In the genomic region with DNA sequence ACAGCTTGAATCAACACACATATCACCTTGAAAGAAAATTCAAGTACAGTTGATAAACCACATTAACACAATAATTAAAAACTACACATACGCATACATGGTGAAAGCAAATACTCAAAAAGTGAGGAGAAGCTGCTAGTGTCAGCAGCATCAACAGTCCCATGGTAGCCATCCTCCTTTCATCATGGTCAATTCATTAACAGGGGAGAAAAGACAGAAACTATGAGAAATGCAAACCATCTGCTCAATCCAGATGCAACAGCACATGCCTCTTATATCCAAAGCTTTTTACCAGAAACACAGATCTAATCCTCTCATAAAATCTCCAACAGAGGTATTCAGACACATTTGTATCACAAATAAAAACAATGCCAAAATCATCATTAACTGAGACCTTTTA, we compare ENCODE assay signal across 13 cellular contexts.
DNase-seq lines count a peak whose midpoint lies in the region; ATAC-seq and TF ChIP-seq lines count a peak whose summit lies in the region.
"Had no signal": no experiment of that assay in that cellular context is flagged by ENCODE, and none has a peak within 500 bp of the region (broad histone marks: within the 10 kb centered on the region; RNA-seq: fewer than 3 reads in every experiment).

No MANE protein-coding gene starts in this region.

- H3K4me2 ChIP-seq in osteoblast (ENCODE audit: insufficient read depth, low read length) = peak overlapping the region; percentile 95

- no peaks in the 10 kb centered on the region for H4K20me1 ChIP-seq in osteoblast (ENCODE audit: insufficient read depth, low read length)

- H3K4me3 ChIP-seq in coronary artery (peak overlapping the region; percentile 64), osteoblast (ENCODE audit: insufficient read depth, low read length) (peak overlapping the region; percentile 79)

- TF ChIP-seq CTCF in coronary artery (IDR thresholded peaks at IDR 0.05) (no peak), osteoblast (IDR thresholded peaks at IDR 0.05; ENCODE audit: extremely low read depth, low read depth, low read length) (no peak)

- H3K79me2 ChIP-seq in osteoblast (ENCODE audit: insufficient read depth, low read length) = peaks cover 28% of the 10 kb centered on the region

- DNase-seq in EH (ENCODE audit: low read depth) = peak; percentile 33
- peak; percentile 68 for DNase-seq in NCI-H82 (lab: John Stamatoyannopoulos, UW)
- DNase-seq in coronary artery (ENCODE audit: low spot score) = no peak
- no peak for DNase-seq in osteoblast (ENCODE audit: insufficient read length, low spot score, missing footprints)
- no peak for DNase-seq in COR-L47 (lab: John Stamatoyannopoulos, UW)
- DNase-seq: activated CD4-positive, CD25-positive, alpha-beta regulatory T cell; DMS79 treated with DMSO at 0.1 percent for 48 hours; KG1; kidney; stimulated activated CD4-positive, alpha-beta T cell treated with anti-CD3 and anti-CD28 coated beads, Interleukin-4, amount 100 ng/mL, for 4 hours had no signal

- ATAC-seq in GM18873 (IDR thresholded peaks at IDR 0.05; ENCODE audit: low FRiP score, unreplicated experiment) = no peak
- ATAC-seq in HG02970 (IDR thresholded peaks at IDR 0.05; ENCODE audit: low FRiP score, unreplicated experiment) = no peak

- no peaks in the 10 kb centered on the region for H3K27me3 ChIP-seq in osteoblast (ENCODE audit: insufficient read depth, low read length)

- no peaks in the 10 kb centered on the region for H3K9me3 ChIP-seq in osteoblast (ENCODE audit: low read depth, low read length)
- H3K9me3 ChIP-seq: thoracic aorta had no signal

- H2AFZ ChIP-seq in osteoblast (ENCODE audit: low read length) = peak overlapping the region; percentile 97

- no peak overlapping the region for H3K27ac ChIP-seq in coronary artery
- peak overlapping the region; percentile 80 for H3K27ac ChIP-seq in osteoblast (ENCODE audit: low read depth, low read length)

- H3K4me1 ChIP-seq in osteoblast (ENCODE audit: insufficient read depth, low read length) = peaks cover 29% of the 10 kb centered on the region

- H3K36me3 ChIP-seq in osteoblast (ENCODE audit: insufficient read depth, low read length) = no peaks in the 10 kb centered on the region
- H3K36me3 ChIP-seq: thoracic aorta had no signal

Comparison
In these comparisons a context has a peak if more than half of its experiments do, and no peak if none do; other contexts are left out.
1. DNase-seq: peak in EH (single experiment) and NCI-H82 (single experiment); none in coronary artery (single experiment), osteoblast (single experiment) and COR-L47 (single experiment).